ENCODE assay signal across 17 cellular contexts in genomic region chr21:37244506-37245083, GRCh38. TPM values are rescaled to one million over a fixed set of nuclear protein-coding genes. Genes with fewer than 3 reads are reported as not detected.
DNase-seq lines count a peak whose midpoint lies in the region; ATAC-seq, FAIRE-seq and TF ChIP-seq lines count a peak whose summit lies in the region.
"Had no signal": no experiment of that assay in that cellular context is flagged by ENCODE, and none has a peak within 500 bp of the region (broad histone marks: within the 10 kb centered on the region; RNA-seq: fewer than 3 reads in every experiment).

No MANE protein-coding gene starts in this region.

- no peaks in the 10 kb centered on the region for H3K4me1 ChIP-seq in small intestine (ENCODE audit: control insufficient read depth in 2 of 2, insufficient read depth in 1 of 2, low read depth in 1 of 2, low read length in 1 of 2)

- H3K36me3 Mint-ChIP-seq in activated CD4-positive, alpha-beta T cell treated with anti-CD3 and anti-CD28 coated beads for 36 hours (ENCODE audit: low read depth) = peaks cover 27% of the 10 kb centered on the region
- peaks cover 10% of the 10 kb centered on the region for H3K36me3 Mint-ChIP-seq in activated naive CD8-positive, alpha-beta T cell treated with anti-CD3 and anti-CD28 coated beads, Interleukin-2, amount 50 U/mL, for 24 hours (ENCODE audit: low read depth)
- no peaks in the 10 kb centered on the region for H3K36me3 Mint-ChIP-seq in natural killer cell

- in situ Hi-C loops in KBM-7 (cut with MboI; ENCODE audit: low pct_unique_long_range_greater_than_20kb, low sequenced_read_pairs) = no loop called here

- TF ChIP-seq CTCF in natural killer cell (IDR thresholded peaks at IDR 0.05) = no peak

- ATAC-seq in activated CD4-positive, alpha-beta T cell treated with anti-CD3 and anti-CD28 coated beads for 36 hours = peak; percentile 77
- ATAC-seq in activated naive CD8-positive, alpha-beta T cell treated with anti-CD3 and anti-CD28 coated beads, Interleukin-2, amount 50 U/mL, for 24 hours = peak; percentile 68
- peak in 2 of 3 donors; percentile 29 to 32 for ATAC-seq in natural killer cell

- CTCF ChIA-PET in activated CD4-positive, alpha-beta T cell treated with anti-CD3 and anti-CD28 coated beads for 36 hours (lab: Charles Lee) = interaction anchor here (0.9 to 2.0 kb wide), 4 partner anchors 11 to 235 kb away, joined by 3 to 8 read pairs (median 4); no protein-coding TSS in a partner anchor

- peak overlapping the region; percentile 32 for H3K4me3 Mint-ChIP-seq in activated CD4-positive, alpha-beta T cell treated with anti-CD3 and anti-CD28 coated beads for 36 hours
- H3K4me3 Mint-ChIP-seq in activated naive CD8-positive, alpha-beta T cell treated with anti-CD3 and anti-CD28 coated beads, Interleukin-2, amount 50 U/mL, for 24 hours = peak overlapping the region; percentile 53
- H3K4me3 Mint-ChIP-seq in natural killer cell = peak overlapping the region; percentile 66
- H3K4me3 Mint-ChIP-seq: dendritic cell treated with granulocyte-macrophage colony-stimulating factor and Interleukin-4, amounts not matched to agents 40 ng/mL and 50 ng/mL, for 4 days had no signal

- WGBS in small intestine, 3 donors = 71 to 83% (median 75%) methylated on average over 12 of the region's 12 CpGs

- peak overlapping the region; percentile 85 for H3K27ac Mint-ChIP-seq in activated CD4-positive, alpha-beta T cell treated with anti-CD3 and anti-CD28 coated beads for 36 hours
- H3K27ac Mint-ChIP-seq in activated naive CD8-positive, alpha-beta T cell treated with anti-CD3 and anti-CD28 coated beads, Interleukin-2, amount 50 U/mL, for 24 hours = peak overlapping the region; percentile 76
- H3K27ac Mint-ChIP-seq in natural killer cell = peak overlapping the region; percentile 78 to 81
- H3K27ac Mint-ChIP-seq: dendritic cell treated with granulocyte-macrophage colony-stimulating factor and Interleukin-4, amounts not matched to agents 40 ng/mL and 50 ng/mL, for 4 days had no signal

- H3K4me1 Mint-ChIP-seq in activated CD4-positive, alpha-beta T cell treated with anti-CD3 and anti-CD28 coated beads for 36 hours = peaks cover 60% of the 10 kb centered on the region
- H3K4me1 Mint-ChIP-seq in activated naive CD8-positive, alpha-beta T cell treated with anti-CD3 and anti-CD28 coated beads, Interleukin-2, amount 50 U/mL, for 24 hours = peaks cover 49% of the 10 kb centered on the region
- peaks cover 80 to 84% of the 10 kb centered on the region in 2 donors for H3K4me1 Mint-ChIP-seq in natural killer cell

- H3K9me3 Mint-ChIP-seq in activated CD4-positive, alpha-beta T cell treated with anti-CD3 and anti-CD28 coated beads for 36 hours (ENCODE audit: low read depth) = no peaks in the 10 kb centered on the region
- H3K9me3 Mint-ChIP-seq in activated naive CD8-positive, alpha-beta T cell treated with anti-CD3 and anti-CD28 coated beads, Interleukin-2, amount 50 U/mL, for 24 hours = no peaks in the 10 kb centered on the region
- no peaks in the 10 kb centered on the region for H3K9me3 Mint-ChIP-seq in natural killer cell
- H3K9me3 Mint-ChIP-seq: dendritic cell treated with granulocyte-macrophage colony-stimulating factor and Interleukin-4, amounts not matched to agents 40 ng/mL and 50 ng/mL, for 4 days had no signal

- H3K36me3 ChIP-seq in small intestine (ENCODE audit: control insufficient read depth in 2 of 2, insufficient read depth in 2 of 2, low read length in 2 of 2) = peaks cover 0 to 5% of the 10 kb centered on the region in 2 donors
- H3K36me3 ChIP-seq: ovary had no signal

- peak; percentile 34 for DNase-seq in activated CD4-positive, alpha-beta T cell treated with anti-CD3 and anti-CD28 coated beads for 36 hours
- no peak for DNase-seq in activated CD4-positive, alpha-beta T cell treated with anti-CD3 and anti-CD28 coated beads, Interleukin-2, amount 50 U/mL, for 48 hours
- DNase-seq in KBM-7 (peak; percentile 42), natural killer cell (no peak), NCI-H82 (lab: John Stamatoyannopoulos, UW) (no peak), small intestine (no peak)
- no peak for DNase-seq in activated naive CD8-positive, alpha-beta T cell treated with anti-CD3 and anti-CD28 coated beads, Interleukin-2, amount 50 U/mL, for 24 hours
- DNase-seq in effector CD8-positive, alpha-beta T cell (lab: John Stamatoyannopoulos, UW) = no peak
- DNase-seq: mesendoderm; NCI-H1092; NCI-H446 treated with DMSO at 0.1 percent for 48 hours; ovary; stimulated activated CD4-positive, alpha-beta T cell treated with anti-CD3 and anti-CD28 coated beads, Interleukin-12 subunit alpha, Interleukin-12 subunit beta, amount 100 ng/mL, for 4 hours had no signal

- no peaks in the 10 kb centered on the region for H3K27me3 Mint-ChIP-seq in activated CD4-positive, alpha-beta T cell treated with anti-CD3 and anti-CD28 coated beads for 36 hours
- no peaks in the 10 kb centered on the region for H3K27me3 Mint-ChIP-seq in activated naive CD8-positive, alpha-beta T cell treated with anti-CD3 and anti-CD28 coated beads, Interleukin-2, amount 50 U/mL, for 24 hours
- no peaks in the 10 kb centered on the region for H3K27me3 Mint-ChIP-seq in natural killer cell (ENCODE audit: low read depth in 2 of 2)
- H3K27me3 Mint-ChIP-seq: dendritic cell treated with granulocyte-macrophage colony-stimulating factor and Interleukin-4, amounts not matched to agents 40 ng/mL and 50 ng/mL, for 4 days had no signal

- H3K27ac ChIP-seq in small intestine (ENCODE audit: low read depth in 1 of 2, low read length in 1 of 2) = no peak overlapping the region
- H3K27ac ChIP-seq: ovary, thoracic aorta had no signal

- POLR2A ChIA-PET in activated CD4-positive, alpha-beta T cell treated with anti-CD3 and anti-CD28 coated beads for 36 hours (lab: Charles Lee) = interaction anchor here (0.7 to 1.6 kb wide), 3 partner anchors 11 to 122 kb away, joined by 3 to 4 read pairs (median 3); no protein-coding TSS in a partner anchor

- H3K9me3 ChIP-seq in small intestine (ENCODE audit: control insufficient read depth, low read depth) = no peaks in the 10 kb centered on the region
- H3K9me3 ChIP-seq: ovary, thoracic aorta had no signal

- no peak for FAIRE-seq in small intestine (lab: Jason Lieb, UNC)
- FAIRE-seq: A204.1, D721Med had no signal

- no peaks in the 10 kb centered on the region for H3K27me3 ChIP-seq in small intestine (ENCODE audit: control insufficient read depth in 2 of 2, insufficient read depth in 2 of 2, low read length in 2 of 2)
- H3K27me3 ChIP-seq: ovary had no signal

- no peak overlapping the region for H3K4me3 ChIP-seq in small intestine (ENCODE audit: low read depth in 1 of 2, low read length in 2 of 2)
- H3K4me3 ChIP-seq: ovary, thoracic aorta had no signal

- intact Hi-C loops in activated CD4-positive, alpha-beta T cell treated with anti-CD3 and anti-CD28 coated beads for 36 hours (cut with DNase I, micrococcal nuclease) = no loop called here
- intact Hi-C loops in natural killer cell (cut with micrococcal nuclease) = no loop called here

RNA-seq across cellular contexts. Expression of gene VPS26C, which starts 22.5 kb away (rescaled TPM):
- total RNA-seq in activated CD4-positive, alpha-beta T cell treated with anti-CD3 and anti-CD28 coated beads for 36 hours = 10 to 100 TPM; 54.8 to 61.7 TPM
- 10 to 100 TPM; 71.1 to 84.7 (median 72.2) TPM for total RNA-seq in natural killer cell
- 10 to 100 TPM; 28.2 to 48.1 (median 43.4) TPM for polyA plus RNA-seq in small intestine

Comparison
In these comparisons a context has a peak if more than half of its experiments do, and no peak if none do; other contexts are left out.
1. DNase-seq: peak in activated CD4-positive, alpha-beta T cell treated with anti-CD3 and anti-CD28 coated beads for 36 hours (single experiment) and KBM-7 (single experiment); none in activated CD4-positive, alpha-beta T cell treated with anti-CD3 and anti-CD28 coated beads, Interleukin-2, amount 50 U/mL, for 48 hours (0 of 2), activated naive CD8-positive, alpha-beta T cell treated with anti-CD3 and anti-CD28 coated beads, Interleukin-2, amount 50 U/mL, for 24 hours (single experiment), natural killer cell (single experiment), NCI-H82 (single experiment), small intestine (single experiment) and effector CD8-positive, alpha-beta T cell (single experiment).
2. Peak in every context shown above with its lines, with median percentiles within 50 percentile points of each other: ATAC-seq, H3K27ac Mint-ChIP-seq and H3K4me3 Mint-ChIP-seq.